Comparison of ENCODE assay signal across 10 cellular contexts in the genomic region with DNA sequence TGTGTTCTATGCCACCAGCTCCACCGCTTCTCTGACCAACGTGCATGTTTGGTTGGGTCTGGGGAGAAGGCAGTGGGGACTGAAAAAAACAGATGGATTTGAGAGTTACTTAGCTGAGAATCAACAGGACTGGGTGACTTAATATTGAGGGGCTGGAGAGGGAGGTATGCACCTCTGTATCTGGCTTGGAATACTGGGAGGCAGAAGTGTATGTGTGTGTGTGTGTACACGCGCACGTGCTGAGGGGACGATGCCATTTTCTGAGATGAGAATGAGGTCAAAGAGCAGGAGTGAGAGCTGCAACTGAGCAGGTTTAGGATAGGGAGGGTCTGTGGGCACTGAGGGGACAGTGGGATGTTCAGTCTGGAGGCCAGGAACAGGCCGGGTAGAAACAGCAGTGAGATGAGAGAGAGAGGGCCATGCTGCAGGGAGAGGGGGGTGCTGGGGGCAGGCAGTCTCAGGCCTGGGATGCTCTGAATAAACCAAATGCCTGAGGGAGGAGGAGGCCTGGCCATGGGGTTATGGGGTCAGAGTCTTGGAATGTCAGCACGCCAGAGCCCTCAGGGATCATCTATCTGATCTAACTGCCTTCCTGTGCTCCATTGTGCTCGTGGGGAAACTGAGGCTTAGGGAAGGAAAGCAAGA. TPM values are rescaled to one million over a fixed set of nuclear protein-coding genes. Genes with fewer than 3 reads are reported as not detected.
DNase-seq lines count a peak whose midpoint lies in the region; ATAC-seq and TF ChIP-seq lines count a peak whose summit lies in the region.
"Had no signal": no experiment of that assay in that cellular context is flagged by ENCODE, and none has a peak within 500 bp of the region (broad histone marks: within the 10 kb centered on the region; RNA-seq: fewer than 3 reads in every experiment).

No MANE protein-coding gene starts in this region.

- WGBS in upper lobe of left lung, 2 donors, result 71 to 75% methylated on average over 9 of the region's 9 CpGs

- ATAC-seq in upper lobe of left lung (ENCODE audit: low FRiP score in 2 of 2), result no peak
- no peak for ATAC-seq in HG02623 (IDR thresholded peaks at IDR 0.05; ENCODE audit: unreplicated experiment)
- ATAC-seq: pancreas had no signal

- H3K27me3 ChIP-seq in duodenal mucosa (ENCODE audit: control insufficient read depth in 1 of 2, insufficient read depth in 2 of 2, low read length in 2 of 2) (no peaks in the 10 kb centered on the region), mucosa of rectum (ENCODE audit: control insufficient read depth in 2 of 2, insufficient read depth in 2 of 2, low read length in 2 of 2) (no peaks in the 10 kb centered on the region), upper lobe of left lung (no peaks in the 10 kb centered on the region)
- H3K27me3 ChIP-seq: pancreas had no signal

- no peak for TF ChIP-seq EP300 in upper lobe of left lung (IDR thresholded peaks at IDR 0.05)

- H3K4me3 ChIP-seq in duodenal mucosa (ENCODE audit: low read depth in 1 of 2, low read length in 2 of 2), result no peak overlapping the region
- no peak overlapping the region for H3K4me3 ChIP-seq in mucosa of rectum (ENCODE audit: low read length in 2 of 2)
- no peak overlapping the region for H3K4me3 ChIP-seq in upper lobe of left lung
- H3K4me3 ChIP-seq: pancreas had no signal

- H3K9me3 ChIP-seq in duodenal mucosa (ENCODE audit: control insufficient read depth in 1 of 2, low read length in 2 of 2), result no peaks in the 10 kb centered on the region
- no peaks in the 10 kb centered on the region for H3K9me3 ChIP-seq in mucosa of rectum (ENCODE audit: control insufficient read depth in 2 of 2, low read length in 2 of 2)
- H3K9me3 ChIP-seq in upper lobe of left lung, result no peaks in the 10 kb centered on the region
- H3K9me3 ChIP-seq: pancreas had no signal

- H3K9ac ChIP-seq in duodenal mucosa (ENCODE audit: low read depth in 1 of 2, low read length in 2 of 2) (no peak overlapping the region), mucosa of rectum (ENCODE audit: low read depth in 1 of 2, low read length in 2 of 2) (no peak overlapping the region)

- peak overlapping the region; percentile 37 for H3K27ac ChIP-seq in duodenal mucosa (ENCODE audit: low read depth, low read length)
- peak overlapping the region; percentile 55 to 67 for H3K27ac ChIP-seq in mucosa of rectum (ENCODE audit: low read depth in 2 of 2, low read length in 2 of 2)
- H3K27ac ChIP-seq in upper lobe of left lung, result peak overlapping the region; percentile 49 to 79 (median 76)

- peak; percentile 77 for DNase-seq in NCI-H226
- no peak for DNase-seq in upper lobe of left lung
- DNase-seq in NK-92 (lab: John Stamatoyannopoulos, UW; ENCODE audit: unreplicated experiment), result no peak
- no peak for DNase-seq in NCI-H510A (lab: John Stamatoyannopoulos, UW)
- DNase-seq: NCI-H2081 treated with DMSO at 0.1 percent for 48 hours; pancreas; stimulated activated CD8-positive, alpha-beta memory T cell treated with anti-CD3 and anti-CD28 coated beads, Interleukin-4, amount 100 ng/mL, for 48 hours had no signal

- no peak for TF ChIP-seq CTCF in upper lobe of left lung (IDR thresholded peaks at IDR 0.05)

- no peak for TF ChIP-seq POLR2A in upper lobe of left lung (IDR thresholded peaks at IDR 0.05)

- H3K36me3 ChIP-seq in duodenal mucosa (ENCODE audit: control insufficient read depth in 1 of 2, insufficient read depth in 2 of 2, low read length in 2 of 2) (no peaks in the 10 kb centered on the region), mucosa of rectum (ENCODE audit: control insufficient read depth in 2 of 2, insufficient read depth in 2 of 2, low read length in 2 of 2) (no peaks in the 10 kb centered on the region), upper lobe of left lung (no peaks in the 10 kb centered on the region)
- H3K36me3 ChIP-seq: pancreas had no signal

- peaks cover 24 to 47% of the 10 kb centered on the region in 2 donors for H3K4me1 ChIP-seq in duodenal mucosa (ENCODE audit: control insufficient read depth in 1 of 2, insufficient read depth in 2 of 2, low read length in 2 of 2)
- peaks cover 25 to 28% of the 10 kb centered on the region in 2 donors for H3K4me1 ChIP-seq in mucosa of rectum (ENCODE audit: control insufficient read depth in 2 of 2, insufficient read depth in 2 of 2, low read length in 2 of 2)
- peaks cover 30 to 43% (median 38%) of the 10 kb centered on the region in 4 donors for H3K4me1 ChIP-seq in upper lobe of left lung

RNA-seq across cellular contexts. Expression of a gene that starts 14.0 kb away (rescaled TPM):
- total RNA-seq in upper lobe of left lung, result 100 to 1,000 TPM in 2 of 6 donors, 10 to 100 TPM in 4; 26.6 to 155 (median 81.5) TPM

RNA-seq across cellular contexts. Expression of a gene that starts 24.9 kb away (rescaled TPM):
- under 1 TPM in 2 of 6 donors, not detected in 4; 0.17 to 0.30 TPM for total RNA-seq in upper lobe of left lung

RNA-seq across cellular contexts. Expression of a gene that starts 48.2 kb away (rescaled TPM):
- total RNA-seq in upper lobe of left lung, result under 1 TPM in 1 of 6 donors, not detected in 5; 0.44 TPM
- total RNA-seq: pancreas had no signal

RNA-seq across cellular contexts. Expression of a gene that starts 55.3 kb away (rescaled TPM):
- total RNA-seq in upper lobe of left lung, result 100 to 1,000 TPM in 1 of 6 donors, 10 to 100 TPM in 5; 13.9 to 101 (median 57.9) TPM
